ENCODE assay signal across 9 cellular contexts in genomic region chr1:202571719-202572339, GRCh38.
DNase-seq lines count a peak whose midpoint lies in the region; ATAC-seq, FAIRE-seq and TF ChIP-seq lines count a peak whose summit lies in the region.
"Had no signal": no experiment of that assay in that cellular context is flagged by ENCODE, and none has a peak within 500 bp of the region (broad histone marks: within the 10 kb centered on the region; RNA-seq: fewer than 3 reads in every experiment).

No MANE protein-coding gene starts in this region.

- H3K79me2 ChIP-seq in H9 (ENCODE audit: insufficient read depth, low read length), result no peaks in the 10 kb centered on the region

- no peak overlapping the region for H3K4ac ChIP-seq in H9 (ENCODE audit: low read depth, low read length)

- H3K27ac Mint-ChIP-seq in Caco-2 (ENCODE audit: unreplicated experiment) (no peak overlapping the region), H9 (no peak overlapping the region), progenitor cell of endocrine pancreas (no peak overlapping the region)

- H3K14ac ChIP-seq in H9 (ENCODE audit: insufficient read depth, low read length), result no peak overlapping the region

- H4K91ac ChIP-seq in H9 (ENCODE audit: insufficient read length, low read depth, low read length), result no peak overlapping the region

- POLR2A ChIA-PET in Caco-2 (lab: Charles Lee), result no interaction called here

- H3K4me1 ChIP-seq in Caco-2 (peaks cover 21% of the 10 kb centered on the region), H9 (ENCODE audit: insufficient read depth, low read length) (peaks cover 18% of the 10 kb centered on the region; the same call in 1 of the 2 replicates)

- H3K36me3 Mint-ChIP-seq in Caco-2 (ENCODE audit: insufficient read depth, unreplicated experiment) (no peaks in the 10 kb centered on the region), H9 (ENCODE audit: insufficient read depth in 1 of 3, low read depth in 3 of 3) (no peaks in the 10 kb centered on the region), progenitor cell of endocrine pancreas (ENCODE audit: insufficient read depth) (peaks cover 6% of the 10 kb centered on the region)

- H3K18ac ChIP-seq in H9 (ENCODE audit: insufficient read length, low read depth, low read length), result no peak overlapping the region

- H2AK5ac ChIP-seq in H9 (ENCODE audit: insufficient read length, low read length), result no peak overlapping the region

- CTCF ChIA-PET in Caco-2 (lab: Charles Lee), result interaction anchor here (1.0 to 1.9 kb wide), 3 partner anchors 71 to 148 kb away, joined by 3 to 8 read pairs (median 4); no protein-coding TSS in a partner anchor

- no peak for FAIRE-seq in RCC 7860 (lab: Jason Lieb, UNC)
- FAIRE-seq: islet of Langerhans had no signal

- H3K4me2 ChIP-seq in H9 (ENCODE audit: insufficient read depth, insufficient read length, low read length), result no peak overlapping the region

- H3K4me1 Mint-ChIP-seq in Caco-2 (ENCODE audit: low read depth, unreplicated experiment), result peaks cover 30% of the 10 kb centered on the region
- H3K4me1 Mint-ChIP-seq in H9, result peaks cover 38 to 41% of the 10 kb centered on the region in 2 experiments
- peaks cover 16% of the 10 kb centered on the region for H3K4me1 Mint-ChIP-seq in progenitor cell of endocrine pancreas (ENCODE audit: low read depth)

- intact Hi-C loops in Caco-2 (cut with micrococcal nuclease; ENCODE audit: unreplicated experiment), result loop anchor here (1.0 to 2.0 kb wide), 2 partner anchors 71 to 107 kb away; no protein-coding TSS in a partner anchor

- DNase-seq in Caco-2 (peak in 1 of 2 experiments; percentile 55), H9 (no peak), RCC 7860 (ENCODE audit: low spot score) (peak; percentile 8), epithelial cell of proximal tubule (ENCODE audit: low read depth) (no peak), progenitor cell of endocrine pancreas (ENCODE audit: low spot score, unreplicated experiment) (no peak)

- no peaks in the 10 kb centered on the region for H3K79me1 ChIP-seq in H9 (ENCODE audit: insufficient read depth, low read depth, low read length, poor library complexity, severe bottlenecking)

- H2BK15ac ChIP-seq in H9 (ENCODE audit: low read depth, low read length), result no peak overlapping the region

- H3T11ph ChIP-seq in H9 (ENCODE audit: low read length), result no peak overlapping the region

- ATAC-seq in GM18498 (IDR thresholded peaks at IDR 0.05; ENCODE audit: unreplicated experiment) (no peak), HG02840 (IDR thresholded peaks at IDR 0.05; ENCODE audit: low FRiP score, unreplicated experiment) (no peak)

- H3K9ac ChIP-seq in H9 (ENCODE audit: extremely low read depth, insufficient read length, low read length), result no peak overlapping the region

- H2AFZ ChIP-seq in H9 (ENCODE audit: low read length), result no peak overlapping the region

- H3K9me3 Mint-ChIP-seq in Caco-2 (ENCODE audit: unreplicated experiment) (no peaks in the 10 kb centered on the region), H9 (no peaks in the 10 kb centered on the region), progenitor cell of endocrine pancreas (ENCODE audit: low read depth) (no peaks in the 10 kb centered on the region)

- BruUV-seq in Caco-2 (replicated peaks; lab: Mats Ljungman, UMichigan), result no TSS peak

- no peak overlapping the region for H3K27ac ChIP-seq in H9 (ENCODE audit: insufficient read length, low read depth, low read length)
- H3K27ac ChIP-seq: SK-N-MC had no signal

- H3K4me3 Mint-ChIP-seq in Caco-2 (ENCODE audit: unreplicated experiment) (no peak overlapping the region), H9 (no peak overlapping the region), progenitor cell of endocrine pancreas (ENCODE audit: low read depth) (no peak overlapping the region)

- TF ChIP-seq CTCF in Caco-2 (IDR thresholded peaks at IDR 0.05; ENCODE audit: insufficient read depth in 1 of 2, low read depth in 1 of 2, low read length in 1 of 2, severe bottlenecking in 1 of 2, unreplicated experiment in 1 of 2), result peak; percentile 79 to 88
- peak; percentile 92 for TF ChIP-seq CTCF in H9 (conservative IDR thresholded peaks at IDR 0.05)
- TF ChIP-seq CTCF in epithelial cell of proximal tubule (conservative IDR thresholded peaks at IDR 0.05; ENCODE audit: low read depth, low read length), result peak; percentile 92
- TF ChIP-seq CTCF in progenitor cell of endocrine pancreas (IDR thresholded peaks at IDR 0.05; ENCODE audit: unreplicated experiment), result peak; percentile 81

- H3K56ac ChIP-seq in H9 (ENCODE audit: insufficient read length, low read depth, low read length), result no peak overlapping the region

- no peak overlapping the region for H2BK5ac ChIP-seq in H9 (ENCODE audit: insufficient read length, low read length)

- no peaks in the 10 kb centered on the region for H3K23me2 ChIP-seq in H9 (ENCODE audit: insufficient read length, low read depth, low read length, poor library complexity, severe bottlenecking)

- no peak overlapping the region for H4K8ac ChIP-seq in H9 (replicated peaks; ENCODE audit: insufficient read length, low read depth, low read length)

- H3K9me3 ChIP-seq in Caco-2, result no peaks in the 10 kb centered on the region
- H3K9me3 ChIP-seq in H9 (ENCODE audit: control insufficient read depth, low read depth, low read length), result no peaks in the 10 kb centered on the region

- H4K5ac ChIP-seq in H9 (ENCODE audit: insufficient read length, low read depth, low read length), result no peak overlapping the region

- H3K4me3 ChIP-seq in Caco-2 (ENCODE audit: low read depth, low read length) (no peak overlapping the region), epithelial cell of proximal tubule (ENCODE audit: low read depth, low read length) (no peak overlapping the region)
- H3K4me3 ChIP-seq: SK-N-MC had no signal

- no peak overlapping the region for H2BK12ac ChIP-seq in H9 (ENCODE audit: insufficient read length, low read depth, low read length)

- no CpG with 5 or more reads among the region's 3 CpGs for WGBS in H9 (ENCODE audit: extremely low coverage, insufficient read length, low lambda C conversion rate)

- H2BK20ac ChIP-seq in H9 (ENCODE audit: low read depth, low read length, poor library complexity, severe bottlenecking), result no peak overlapping the region

- no peak overlapping the region for H2BK120ac ChIP-seq in H9 (ENCODE audit: low read depth, low read length, poor library complexity, severe bottlenecking)

- no peak overlapping the region for H3K23ac ChIP-seq in H9 (ENCODE audit: insufficient read length, low read depth, low read length)

- H3K27me3 Mint-ChIP-seq in Caco-2 (ENCODE audit: insufficient read depth, unreplicated experiment), result no peaks in the 10 kb centered on the region
- H3K27me3 Mint-ChIP-seq in H9 (ENCODE audit: low read depth), result no peaks in the 10 kb centered on the region
- no peaks in the 10 kb centered on the region for H3K27me3 Mint-ChIP-seq in progenitor cell of endocrine pancreas

- no peaks in the 10 kb centered on the region for H3K36me3 ChIP-seq in Caco-2 (ENCODE audit: control insufficient read depth, insufficient read depth, low read length)

- no peaks in the 10 kb centered on the region for H3K27me3 ChIP-seq in Caco-2 (replicated peaks; ENCODE audit: control insufficient read depth, insufficient read depth, low read length)
- H3K27me3 ChIP-seq in H9 (ENCODE audit: insufficient read depth, low read length), result no peaks in the 10 kb centered on the region

- H4K20me1 ChIP-seq in H9 (ENCODE audit: control insufficient read depth, insufficient read depth, insufficient read length), result no peaks in the 10 kb centered on the region
